In genomic region chr3:136266468-136266867, GRCh38 we compare ENCODE assay signal across 11 cellular contexts. TPM values are rescaled to one million over a fixed set of nuclear protein-coding genes. Genes with fewer than 3 reads are reported as not detected.
DNase-seq lines count a peak whose midpoint lies in the region; ATAC-seq and TF ChIP-seq lines count a peak whose summit lies in the region.
"Had no signal": no experiment of that assay in that cellular context is flagged by ENCODE, and none has a peak within 500 bp of the region (broad histone marks: within the 10 kb centered on the region; RNA-seq: fewer than 3 reads in every experiment).

No MANE protein-coding gene starts in this region.

- DNase-seq in Daoy (ENCODE audit: low read depth) (peak; percentile 13), chondrocyte (ENCODE audit: low spot score) (no peak), left cardiac atrium (no peak), NCI-H2196 treated with DMSO at 0.1 percent for 48 hours (lab: John Stamatoyannopoulos, UW; ENCODE audit: unreplicated experiment) (no peak), GM10266 (ENCODE audit: extremely low spot score) (no peak)
- DNase-seq: CD8-positive, alpha-beta T cell; NCI-H187 treated with DMSO at 0.1 percent for 48 hours; stimulated activated naive B cell treated with anti-CD40 and anti-IgM and Interleukin-4, amounts not matched to agents 10 μg/mL and 1 μg/mL and 100 μg/mL, for 72 hours had no signal

- H3K9me3 Mint-ChIP-seq in chondrocyte (ENCODE audit: low read depth): no peaks in the 10 kb centered on the region
- H3K9me3 Mint-ChIP-seq: CD8-positive, alpha-beta T cell; stimulated activated naive B cell treated with anti-CD40 and anti-IgM and Interleukin-4, amounts not matched to agents 10 μg/mL and 1 μg/mL and 100 μg/mL, for 72 hours had no signal

- intact Hi-C loops in left cardiac atrium (cut with DNase I): no loop called here

- no peak overlapping the region for H3K4me3 Mint-ChIP-seq in chondrocyte (ENCODE audit: unreplicated experiment)
- H3K4me3 Mint-ChIP-seq: CD8-positive, alpha-beta T cell; stimulated activated naive B cell treated with anti-CD40 and anti-IgM and Interleukin-4, amounts not matched to agents 10 μg/mL and 1 μg/mL and 100 μg/mL, for 72 hours had no signal

- H3K36me3 Mint-ChIP-seq in chondrocyte (ENCODE audit: low read depth): peaks cover 11% of the 10 kb centered on the region

- ATAC-seq in GM21390 (IDR thresholded peaks at IDR 0.05; ENCODE audit: unreplicated experiment) (peak; percentile 68), HG03469 (IDR thresholded peaks at IDR 0.05; ENCODE audit: unreplicated experiment) (peak; percentile 63), left cardiac atrium (no peak), HG03196 (IDR thresholded peaks at IDR 0.05; ENCODE audit: unreplicated experiment) (no peak)
- ATAC-seq: CD8-positive, alpha-beta T cell had no signal

- H3K27ac Mint-ChIP-seq in chondrocyte (ENCODE audit: unreplicated experiment): peak overlapping the region; percentile 24
- H3K27ac Mint-ChIP-seq: CD8-positive, alpha-beta T cell; stimulated activated naive B cell treated with anti-CD40 and anti-IgM and Interleukin-4, amounts not matched to agents 10 μg/mL and 1 μg/mL and 100 μg/mL, for 72 hours had no signal

- peaks cover 4% of the 10 kb centered on the region for H3K4me1 Mint-ChIP-seq in chondrocyte (ENCODE audit: low read depth)

- H3K27me3 Mint-ChIP-seq in chondrocyte (ENCODE audit: low read depth): no peaks in the 10 kb centered on the region
- H3K27me3 Mint-ChIP-seq: stimulated activated naive B cell treated with anti-CD40 and anti-IgM and Interleukin-4, amounts not matched to agents 10 μg/mL and 1 μg/mL and 100 μg/mL, for 72 hours had no signal

- no peak for TF ChIP-seq CTCF in chondrocyte (IDR thresholded peaks at IDR 0.05)
- TF ChIP-seq CTCF in GM10266 (IDR thresholded peaks at IDR 0.05; ENCODE audit: control insufficient read depth, insufficient read depth, low read depth, missing control alignments): no peak

RNA-seq across cellular contexts. Expression of gene PCCB, which starts 16.3 kb away (rescaled TPM):
- total RNA-seq in Daoy (2014; rRNA removed; shearing (Covaris generic)): 65.7 and 85.3 TPM in 2 replicates
- total RNA-seq in chondrocyte (31.1 to 35.1 TPM (median 32.8 TPM) in 3 replicates), left cardiac atrium (10 to 100 TPM; 67.7 to 70.8 TPM)

Comparison
In these comparisons a context has a peak if more than half of its experiments do, and no peak if none do; other contexts are left out.
1. ATAC-seq: peak in GM21390 (single experiment) and HG03469 (single experiment); none in left cardiac atrium (0 of 2) and HG03196 (single experiment).